In genomic region chr1:201149400-201149799, GRCh38 we compare ENCODE assay signal across 1 cellular context.
TF ChIP-seq lines count a peak whose summit lies in the region.

No MANE protein-coding gene starts in this region.

TF ChIP-seq in H1, 55 proteins besides CTCF, POLR2A, EP300 and RAD21:
- TF ChIP-seq CBX5 (IDR thresholded peaks at IDR 0.05; ENCODE audit: low read depth, low read length): no peak
- no peak for TF ChIP-seq SP2 (IDR thresholded peaks at IDR 0.05; ENCODE audit: low read length)
- TF ChIP-seq SP4 (IDR thresholded peaks at IDR 0.05; ENCODE audit: low read length): no peak
- TF ChIP-seq SAP30 (IDR thresholded peaks at IDR 0.05; ENCODE audit: insufficient read depth, insufficient replicate concordance, low read length): no peak
- TF ChIP-seq CHD7 (IDR thresholded peaks at IDR 0.05; ENCODE audit: insufficient replicate concordance, low read length): no peak
- no peak for TF ChIP-seq SIX5 (IDR thresholded peaks at IDR 0.05; ENCODE audit: low read depth, low read length)
